ENCODE assay signal across 1 cellular context in the genomic region with DNA sequence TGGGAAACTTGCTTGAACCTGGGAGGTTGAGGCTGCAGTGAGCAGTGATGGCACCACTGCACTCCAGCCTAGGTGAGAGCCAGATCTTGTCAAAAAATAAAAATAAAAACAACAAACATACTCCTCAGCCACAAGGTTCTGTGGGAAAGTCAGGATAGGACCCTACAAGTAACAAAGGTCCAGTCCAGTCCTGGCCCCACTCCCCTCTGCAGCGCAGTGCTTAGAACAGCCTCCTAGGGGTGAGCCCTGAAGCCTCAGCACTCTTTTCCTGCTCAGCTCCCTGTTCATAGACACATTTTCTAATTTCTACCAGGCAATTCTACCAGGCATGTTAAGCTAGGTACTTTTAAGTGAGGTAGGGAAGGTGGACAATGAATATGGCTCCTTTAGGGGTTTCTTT.
TF ChIP-seq lines count a peak whose summit lies in the region.

No MANE protein-coding gene starts in this region.

TF ChIP-seq in HCT116, 20 proteins besides CTCF, POLR2A, EP300 and RAD21 (continued from another document):
- peak; percentile 24 for TF ChIP-seq JUND (IDR thresholded peaks at IDR 0.05)
- TF ChIP-seq POLR2AphosphoS5 (IDR thresholded peaks at IDR 0.05; ENCODE audit: low read depth, low read length) = peak; percentile 53; the same call in 1 of the 2 replicates
- TF ChIP-seq EZH2phosphoT487 (IDR thresholded peaks at IDR 0.05; ENCODE audit: borderline replicate concordance) = no peak
- TF ChIP-seq ATF3 (IDR thresholded peaks at IDR 0.05) = no peak
